ENCODE assay signal across 1 cellular context in genomic region chr17:54907385-54907784, GRCh38.
TF ChIP-seq lines count a peak whose summit lies in the region.

No MANE protein-coding gene starts in this region.

TF ChIP-seq in GM23338, 12 proteins besides CTCF, POLR2A, EP300 and RAD21 (continued from another document):
- TF ChIP-seq POLR2AphosphoS5 (IDR thresholded peaks at IDR 0.05; ENCODE audit: low read depth) (no peak), ZNF114 (CRISPR knock-in tag; IDR thresholded peaks at IDR 0.05) (no peak), NANOG (IDR thresholded peaks at IDR 0.05; ENCODE audit: borderline replicate concordance) (no peak), STAT1 (IDR thresholded peaks at IDR 0.05; ENCODE audit: unreplicated experiment) (no peak), ZNF331 (CRISPR knock-in tag; IDR thresholded peaks at IDR 0.05; ENCODE audit: low read depth) (no peak), ETS1 (IDR thresholded peaks at IDR 0.05) (no peak), ZNF462 (CRISPR knock-in tag; IDR thresholded peaks at IDR 0.05) (no peak), EZH2 (IDR thresholded peaks at IDR 0.05; ENCODE audit: low read depth, unreplicated experiment) (no peak)
TF ChIP-seq in GM23338: peak in this region for 0.
